Comparison of ENCODE assay signal across 22 cellular contexts in genomic region chr5:170223349-170223748, GRCh38. TPM values are rescaled to one million over a fixed set of nuclear protein-coding genes. Genes with fewer than 3 reads are reported as not detected.
"Had no signal": no experiment of that assay in that cellular context is flagged by ENCODE, and none has a peak within 500 bp of the region (broad histone marks: within the 10 kb centered on the region; RNA-seq: fewer than 3 reads in every experiment).

No MANE protein-coding gene starts in this region.

- H3K27ac Mint-ChIP-seq: activated CD8-positive, alpha-beta T cell treated with anti-CD3 and anti-CD28 coated beads for 36 hours; dendritic cell treated with granulocyte-macrophage colony-stimulating factor and Interleukin-4, amounts not matched to agents 40 ng/mL and 50 ng/mL, for 4 days; endodermal cell; memory B cell; stimulated activated naive CD8-positive, alpha-beta T cell treated with anti-CD3 and anti-CD28 coated beads, Interleukin-15, Interleukin-2, amounts not matched to agents 100 ng/mL and 50 ng/mL, for 24 hours; T-cell had no signal

- H3K27me3 ChIP-seq: ascending aorta had no signal

- H3K27ac ChIP-seq: ascending aorta, thoracic aorta, WERI-Rb-1 had no signal

- DNase-seq: activated CD4-positive, alpha-beta T cell treated with anti-CD3 and anti-CD28 coated beads for 4 hours; activated CD8-positive, alpha-beta memory T cell treated with anti-CD3 and anti-CD28 coated beads, Interleukin-2, amount 50 U/mL, for 48 hours; activated CD8-positive, alpha-beta T cell treated with anti-CD3 and anti-CD28 coated beads for 36 hours; activated naive CD4-positive, alpha-beta T cell; central memory CD4-positive, alpha-beta T cell; endodermal cell; foreskin melanocyte; head of caudate nucleus; left colon; stimulated activated CD4-positive, alpha-beta T cell treated with anti-CD3 and anti-CD28 coated beads, Interleukin-4, amount 100 ng/mL, for 1 hour; stimulated activated CD8-positive, alpha-beta memory T cell treated with anti-CD3 and anti-CD28 coated beads, Interleukin-4, amount 100 ng/mL, for 48 hours; T-cell; WERI-Rb-1 had no signal

- H3K27me3 Mint-ChIP-seq: activated CD8-positive, alpha-beta T cell treated with anti-CD3 and anti-CD28 coated beads for 36 hours; stimulated activated naive CD8-positive, alpha-beta T cell treated with anti-CD3 and anti-CD28 coated beads, Interleukin-15, Interleukin-2, amounts not matched to agents 100 ng/mL and 50 ng/mL, for 24 hours; T-cell had no signal

- H3K9me3 ChIP-seq: ascending aorta, thoracic aorta had no signal

- H3K4me3 Mint-ChIP-seq: activated CD8-positive, alpha-beta T cell treated with anti-CD3 and anti-CD28 coated beads for 36 hours; dendritic cell treated with granulocyte-macrophage colony-stimulating factor and Interleukin-4, amounts not matched to agents 40 ng/mL and 50 ng/mL, for 4 days; endodermal cell; memory B cell; stimulated activated naive CD8-positive, alpha-beta T cell treated with anti-CD3 and anti-CD28 coated beads, Interleukin-15, Interleukin-2, amounts not matched to agents 100 ng/mL and 50 ng/mL, for 24 hours; T-cell had no signal

- H3K36me3 ChIP-seq: ascending aorta, thoracic aorta, WERI-Rb-1 had no signal

- H3K9me3 Mint-ChIP-seq: activated CD8-positive, alpha-beta T cell treated with anti-CD3 and anti-CD28 coated beads for 36 hours; dendritic cell treated with granulocyte-macrophage colony-stimulating factor and Interleukin-4, amounts not matched to agents 40 ng/mL and 50 ng/mL, for 4 days; endodermal cell; memory B cell; stimulated activated naive CD8-positive, alpha-beta T cell treated with anti-CD3 and anti-CD28 coated beads, Interleukin-15, Interleukin-2, amounts not matched to agents 100 ng/mL and 50 ng/mL, for 24 hours; T-cell had no signal

- H3K4me3 ChIP-seq: ascending aorta, thoracic aorta had no signal

- H3K4me1 ChIP-seq: ascending aorta had no signal

- H3K36me3 Mint-ChIP-seq: memory B cell, T-cell had no signal

- ATAC-seq: activated CD8-positive, alpha-beta T cell treated with anti-CD3 and anti-CD28 coated beads for 36 hours; left colon; T-cell had no signal

RNA-seq across cellular contexts. Expression of gene C5orf58, which starts 9.4 kb away (rescaled TPM):
- total RNA-seq: activated CD8-positive, alpha-beta T cell treated with anti-CD3 and anti-CD28 coated beads for 36 hours; ascending aorta; left colon; osteocyte; pulmonary artery endothelial cell; T-cell; thoracic aorta; ureter had no signal
- polyA plus RNA-seq: neural cell had no signal
